Comparison of ENCODE assay signal across 9 cellular contexts in genomic region chrX:114097411-114097810, GRCh38.
"Had no signal": no experiment of that assay in that cellular context is flagged by ENCODE, and none has a peak within 500 bp of the region (broad histone marks: within the 10 kb centered on the region; RNA-seq: fewer than 3 reads in every experiment).

No MANE protein-coding gene starts in this region.

- FAIRE-seq: H54 had no signal

- DNase-seq: GM23248, GOT3, H9, HCEC 1CT, IMR-90, KG1 had no signal

- H3K27ac ChIP-seq: GM23248, HL-60 had no signal

- H3K27ac Mint-ChIP-seq: H9 had no signal

- ATAC-seq: K562 had no signal

- H3K9ac ChIP-seq: GM23248 had no signal

- H3K4me3 Mint-ChIP-seq: H9 had no signal

- H3K4me3 ChIP-seq: GM23248, K562 had no signal

- H2AFZ ChIP-seq: GM23248 had no signal
